Comparison of ENCODE assay signal across 1 cellular context in the genomic region with DNA sequence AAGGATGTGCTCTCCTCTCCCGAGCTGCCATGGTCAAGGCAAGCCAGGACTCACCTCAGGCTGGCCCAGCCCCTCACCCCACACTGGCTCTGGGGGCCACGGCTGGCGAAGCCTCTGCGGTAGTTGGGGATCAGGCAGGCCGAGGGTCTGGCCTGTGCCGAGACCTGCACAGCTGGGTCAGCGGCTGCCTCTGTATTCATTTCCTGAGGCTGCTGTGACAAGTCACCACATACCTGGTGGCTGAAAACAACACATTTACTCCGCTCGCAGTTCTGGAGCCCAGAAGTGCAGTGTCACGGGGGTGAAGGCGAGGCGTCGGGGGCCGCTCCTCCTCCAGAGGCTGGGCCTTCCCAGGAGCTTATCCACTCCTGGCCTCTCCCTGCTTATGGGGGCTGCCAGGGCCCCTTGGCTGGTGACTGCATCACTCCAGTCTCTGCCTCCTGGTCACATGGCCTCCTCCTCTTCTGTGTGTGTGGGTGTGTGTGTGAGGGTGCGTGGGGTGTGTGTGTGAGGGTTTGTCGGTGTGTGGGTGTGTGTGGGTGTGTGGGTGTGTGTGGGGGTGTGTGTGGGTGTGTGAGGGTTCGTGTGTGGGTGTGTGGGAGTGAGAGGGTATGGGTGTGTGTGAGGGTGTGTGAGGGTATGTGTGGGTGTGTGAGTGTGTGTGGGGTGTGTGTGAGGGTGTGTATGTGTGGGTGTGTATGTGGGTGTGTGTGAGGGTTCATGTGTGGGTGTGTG.
TF ChIP-seq lines count a peak whose summit lies in the region.

No MANE protein-coding gene starts in this region.

TF ChIP-seq in HepG2, 621 proteins besides CTCF, POLR2A, EP300 and RAD21:
- 0 out of 2 replicates have a peak, but pooled peaks have one; percentile 6 for TF ChIP-seq IKZF1 (IDR thresholded peaks at IDR 0.05)
- TF ChIP-seq ZEB1 (IDR thresholded peaks at IDR 0.05; ENCODE audit: insufficient replicate concordance, low read depth): no peak
